In genomic region chr1:243883551-243883950, GRCh38 we compare ENCODE assay signal across 22 cellular contexts. TPM values are rescaled to one million over a fixed set of nuclear protein-coding genes. Genes with fewer than 3 reads are reported as not detected.
A peak's percentile ranks its signal among the peaks of the same experiment; 100 is the strongest.
DNase-seq lines count a peak whose midpoint lies in the region; ATAC-seq, FAIRE-seq and TF ChIP-seq lines count a peak whose summit lies in the region.
"Had no signal": no experiment of that assay in that cellular context is flagged by ENCODE, and none has a peak within 500 bp of the region (broad histone marks: within the 10 kb centered on the region; RNA-seq: fewer than 3 reads in every experiment).

No MANE protein-coding gene starts in this region.

- no peak overlapping the region for H3K4ac ChIP-seq in mesendoderm (ENCODE audit: low read depth, low read length)

- WGBS in mesendoderm (ENCODE audit: extremely low coverage, insufficient coverage, low lambda C conversion rate), result no CpG with 5 or more reads among the region's 2 CpGs

- no peak overlapping the region for H2BK5ac ChIP-seq in mesendoderm (ENCODE audit: low read length)

- H3K4me3 ChIP-seq in cardiac fibroblast (replicated peaks in 1 of 2; ENCODE audit: low read depth in 2 of 2, low read length in 2 of 2) (no peak overlapping the region), mesendoderm (ENCODE audit: low read length) (no peak overlapping the region)
- H3K4me3 ChIP-seq: dorsolateral prefrontal cortex, esophagus muscularis mucosa, lung, PC-9, prostate gland, stomach, uterus had no signal

- H4K5ac ChIP-seq in mesendoderm (ENCODE audit: low read length), result no peak overlapping the region

- H3K79me2 ChIP-seq in mesendoderm (ENCODE audit: control insufficient read depth, insufficient read depth, low read length), result no peaks in the 10 kb centered on the region

- no peak overlapping the region for H3K23ac ChIP-seq in mesendoderm (ENCODE audit: low read length)

- no peak for DNase-seq in D721Med (ENCODE audit: insufficient read length, low spot score)
- DNase-seq in M059J (ENCODE audit: low read depth), result peak; percentile 79
- DNase-seq in cardiac fibroblast (ENCODE audit: low read depth in 2 of 2), result peak; percentile 63 to 85
- DNase-seq in mesendoderm, result peak; percentile 39
- no peak for DNase-seq in effector CD4-positive, alpha-beta T cell
- DNase-seq in NCI-H2196 (lab: John Stamatoyannopoulos, UW; ENCODE audit: unreplicated experiment), result no peak
- DNase-seq in GM13977 (ENCODE audit: low spot score), result no peak
- DNase-seq: activated CD8-positive, alpha-beta memory T cell treated with anti-CD3 and anti-CD28 coated beads for 24 hours; activated effector memory CD4-positive, alpha-beta T cell treated with Interleukin-2 at 50 U/mL for 16 hours; aorta; dorsolateral prefrontal cortex; natural killer cell; NCI-H1694; NCI-H526 treated with DMSO at 0.1 percent for 48 hours; stomach; uterus; WERI-Rb-1 had no signal

- H3K4me2 ChIP-seq in mesendoderm (ENCODE audit: low read length), result no peak overlapping the region
- H3K4me2 ChIP-seq: PC-9 had no signal

- H3K79me1 ChIP-seq in mesendoderm (ENCODE audit: low read length), result no peaks in the 10 kb centered on the region

- H2BK120ac ChIP-seq in mesendoderm (ENCODE audit: low read depth, low read length), result no peak overlapping the region

- in situ Hi-C loops in GM13977 (cut with MboI; ENCODE audit: low pct_unique_long_range_greater_than_20kb, low sequenced_read_pairs, unreplicated experiment), result no loop called here

- H4K8ac ChIP-seq in mesendoderm (ENCODE audit: low read depth, low read length), result no peak overlapping the region

- no peak overlapping the region for H2AK5ac ChIP-seq in mesendoderm (ENCODE audit: low read length)

- FAIRE-seq in D721Med (lab: Jason Lieb, UNC), result peak; percentile 71

- TF ChIP-seq CTCF in D721Med (IDR thresholded peaks at IDR 0.05; ENCODE audit: insufficient read depth, missing control alignments) (no peak), cardiac fibroblast (IDR thresholded peaks at IDR 0.05; ENCODE audit: low read depth, low read length) (no peak), GM13977 (IDR thresholded peaks at IDR 0.05; ENCODE audit: extremely low read depth, insufficient read depth, missing control alignments) (no peak)

- no peaks in the 10 kb centered on the region for H3K36me3 ChIP-seq in mesendoderm (ENCODE audit: control insufficient read depth, insufficient read depth, low read length)
- H3K36me3 ChIP-seq: esophagus muscularis mucosa, prostate gland, stomach, uterus, WERI-Rb-1 had no signal

- no peak overlapping the region for H3K9ac ChIP-seq in mesendoderm (ENCODE audit: low read length)

- no peaks in the 10 kb centered on the region for H3K4me1 ChIP-seq in mesendoderm (ENCODE audit: control insufficient read depth, low read depth, low read length)
- H3K4me1 ChIP-seq: esophagus muscularis mucosa, prostate gland, stomach, uterus had no signal

- ATAC-seq in HG03439 (IDR thresholded peaks at IDR 0.05; ENCODE audit: unreplicated experiment), result no peak
- ATAC-seq: natural killer cell had no signal

- no peak overlapping the region for H3K27ac ChIP-seq in mesendoderm (ENCODE audit: low read depth, low read length)
- H3K27ac ChIP-seq: dorsolateral prefrontal cortex, esophagus muscularis mucosa, PC-9, prostate gland, stomach, uterus, WERI-Rb-1 had no signal

- H2BK15ac ChIP-seq in mesendoderm (replicated peaks; ENCODE audit: low read depth), result no peak overlapping the region

- H3K27me3 ChIP-seq in mesendoderm (ENCODE audit: insufficient read depth, low read length, poor library complexity), result no peaks in the 10 kb centered on the region
- H3K27me3 ChIP-seq: dorsolateral prefrontal cortex, esophagus muscularis mucosa, stomach, uterus had no signal

- H3K18ac ChIP-seq in mesendoderm (ENCODE audit: low read length), result no peak overlapping the region

- H3K56ac ChIP-seq in mesendoderm (ENCODE audit: low read length), result no peak overlapping the region

RNA-seq across cellular contexts. Expression of gene AKT3, which starts 33.5 kb away (rescaled TPM):
- total RNA-seq in M059J (2014; rRNA removed; shearing (Covaris generic)), result 17.0 and 35.8 TPM in 2 replicates
- polyA plus RNA-seq in mesendoderm (2013, experiment 1 of 2), result 9.7 TPM
- polyA plus RNA-seq in mesendoderm (2013, experiment 2 of 2), result 10.8 TPM

Comparison
In these comparisons a context has a peak if more than half of its experiments do, and no peak if none do; other contexts are left out.
1. DNase-seq: peak in M059J (single experiment), cardiac fibroblast (2 of 2) and mesendoderm (single experiment); none in D721Med (single experiment), effector CD4-positive, alpha-beta T cell (single experiment), NCI-H2196 (single experiment) and GM13977 (single experiment).